ENCODE assay signal across 19 cellular contexts in genomic region chr13:99662678-99663077, GRCh38.
"Had no signal": no experiment of that assay in that cellular context is flagged by ENCODE, and none has a peak within 500 bp of the region (broad histone marks: within the 10 kb centered on the region; RNA-seq: fewer than 3 reads in every experiment).

No MANE protein-coding gene starts in this region.

- H3K36me3 Mint-ChIP-seq: activated naive CD4-positive, alpha-beta T cell treated with anti-CD3 and anti-CD28 coated beads, Interleukin-2, amount 50 U/mL, for 72 hours; memory B cell; natural killer cell treated with Interleukin-12 subunit alpha and Interleukin-12 subunit beta and Interleukin-15 and Interleukin-18, amount 100 ng/mL, for 72 hours had no signal

- H3K4me3 ChIP-seq: body of pancreas, ovary, testis had no signal

- H3K9me3 Mint-ChIP-seq: activated CD4-positive, alpha-beta T cell treated with anti-CD3 and anti-CD28 coated beads, Interleukin-2, amount 10 ng/mL, durations not matched to agents 7 days and 5 days; activated naive CD4-positive, alpha-beta T cell treated with anti-CD3 and anti-CD28 coated beads, Interleukin-2, amount 50 U/mL, for 72 hours; activated T-helper 2 cell treated with anti-CD3 and anti-CD28 coated beads, Interferon-gamma antibody, Interleukin-2, Interleukin-4, amounts not matched to agents 10 μg/mL and 5 μg/mL and 100 μg/mL, durations not matched to agents 14 hours and 24 hours and 36 hours; central memory CD8-positive, alpha-beta T cell; endodermal cell; memory B cell; natural killer cell treated with Interleukin-12 subunit alpha and Interleukin-12 subunit beta and Interleukin-15 and Interleukin-18, amount 100 ng/mL, for 72 hours; stimulated activated naive CD8-positive, alpha-beta T cell treated with anti-CD3 and anti-CD28 coated beads, Interleukin-15, amount 100 ng/mL, for 72 hours had no signal

- ATAC-seq: activated naive CD4-positive, alpha-beta T cell treated with anti-CD3 and anti-CD28 coated beads, Interleukin-2, amount 50 U/mL, for 72 hours; body of pancreas; left colon; natural killer cell treated with Interleukin-12 subunit alpha and Interleukin-12 subunit beta and Interleukin-15 and Interleukin-18, amount 100 ng/mL, for 72 hours; stimulated activated naive CD8-positive, alpha-beta T cell treated with anti-CD3 and anti-CD28 coated beads, Interleukin-15, amount 100 ng/mL, for 72 hours; T-helper 17 cell had no signal

- H3K9me3 ChIP-seq: body of pancreas, ovary, testis had no signal

- H3K36me3 ChIP-seq: ovary had no signal

- H3K4me3 Mint-ChIP-seq: activated CD4-positive, alpha-beta T cell treated with anti-CD3 and anti-CD28 coated beads, Interleukin-2, amount 10 ng/mL, durations not matched to agents 7 days and 5 days; central memory CD8-positive, alpha-beta T cell; endodermal cell; memory B cell; natural killer cell treated with Interleukin-12 subunit alpha and Interleukin-12 subunit beta and Interleukin-15 and Interleukin-18, amount 100 ng/mL, for 72 hours; stimulated activated naive CD8-positive, alpha-beta T cell treated with anti-CD3 and anti-CD28 coated beads, Interleukin-15, amount 100 ng/mL, for 72 hours; T-helper 17 cell had no signal

- H3K27ac ChIP-seq: body of pancreas, ovary, testis had no signal

- H3K27me3 Mint-ChIP-seq: central memory CD8-positive, alpha-beta T cell; memory B cell; stimulated activated naive CD8-positive, alpha-beta T cell treated with anti-CD3 and anti-CD28 coated beads, Interleukin-15, amount 100 ng/mL, for 72 hours; T-helper 17 cell had no signal

- DNase-seq: activated CD4-positive, alpha-beta T cell treated with anti-CD3 and anti-CD28 coated beads, Interleukin-2, amount 10 ng/mL, durations not matched to agents 7 days and 5 days; activated CD4-positive, CD25-positive, alpha-beta regulatory T cell; activated T-cell treated with anti-CD3 and anti-CD28 coated beads for 4 hours; amniotic stem cell; body of pancreas; dermis blood vessel endothelial cell; endodermal cell; erythroblast; left colon; ovary; stimulated activated CD4-positive, alpha-beta T cell treated with anti-CD3 and anti-CD28 coated beads, Interleukin-4, amount 100 ng/mL, for 24 hours; stimulated activated naive CD8-positive, alpha-beta T cell treated with anti-CD3 and anti-CD28 coated beads, Interleukin-15, amount 100 ng/mL, for 72 hours; T-helper 17 cell; testis had no signal

- H3K4me1 ChIP-seq: body of pancreas had no signal

- H3K27me3 ChIP-seq: body of pancreas, ovary, testis had no signal

- H3K27ac Mint-ChIP-seq: activated CD4-positive, alpha-beta T cell treated with anti-CD3 and anti-CD28 coated beads, Interleukin-2, amount 10 ng/mL, durations not matched to agents 7 days and 5 days; activated T-helper 2 cell treated with anti-CD3 and anti-CD28 coated beads, Interferon-gamma antibody, Interleukin-2, Interleukin-4, amounts not matched to agents 10 μg/mL and 5 μg/mL and 100 μg/mL, durations not matched to agents 14 hours and 24 hours and 36 hours; memory B cell; natural killer cell treated with Interleukin-12 subunit alpha and Interleukin-12 subunit beta and Interleukin-15 and Interleukin-18, amount 100 ng/mL, for 72 hours; stimulated activated naive CD8-positive, alpha-beta T cell treated with anti-CD3 and anti-CD28 coated beads, Interleukin-15, amount 100 ng/mL, for 72 hours had no signal
